Comparison of ENCODE assay signal across 8 cellular contexts in the genomic region with DNA sequence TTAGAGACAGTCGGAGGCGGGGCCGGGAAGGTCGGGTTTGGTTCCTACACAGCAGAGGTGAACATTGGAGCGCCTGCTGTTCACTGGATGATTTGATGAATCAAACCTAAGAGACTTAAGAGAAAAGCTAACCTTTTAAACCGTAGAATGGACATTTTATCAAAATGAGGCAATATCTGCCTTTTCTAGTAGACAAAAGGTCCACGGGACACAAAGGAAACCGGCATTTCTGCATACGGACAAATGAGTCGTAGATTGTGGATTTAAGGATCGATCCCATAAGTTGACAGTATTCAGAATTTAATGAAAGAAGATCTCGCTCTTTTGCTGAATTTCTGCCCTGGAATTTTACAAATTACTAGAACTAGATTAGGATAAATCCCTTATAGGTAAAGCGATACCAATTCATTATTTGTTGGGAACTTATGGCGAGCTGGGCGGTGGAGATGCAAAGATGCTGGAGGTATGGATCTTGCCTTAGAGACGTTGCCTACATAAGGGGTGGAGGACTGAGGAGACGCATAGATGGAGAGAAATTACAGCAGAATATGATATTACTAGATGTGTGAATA. TPM values are rescaled to one million over a fixed set of nuclear protein-coding genes. Genes with fewer than 3 reads are reported as not detected.
DNase-seq lines count a peak whose midpoint lies in the region; ATAC-seq, FAIRE-seq and TF ChIP-seq lines count a peak whose summit lies in the region.

No MANE protein-coding gene starts in this region.

- H3K9me3 Mint-ChIP-seq in CD4-positive, CD25-positive, alpha-beta regulatory T cell, result peaks cover 0 to 5% (median 0%) of the 10 kb centered on the region in 7 donors
- no peaks in the 10 kb centered on the region for H3K9me3 Mint-ChIP-seq in nephron

- DNase-seq in CD4-positive, CD25-positive, alpha-beta regulatory T cell, result no peak
- peak; percentile 27 for DNase-seq in NB4 (ENCODE audit: low read depth)
- DNase-seq in dorsolateral prefrontal cortex, result no peak
- DNase-seq in H54 (ENCODE audit: insufficient read length, low spot score), result no peak
- no peak for DNase-seq in 8988T
- no peak for DNase-seq in activated effector memory CD4-positive, alpha-beta T cell treated with Interleukin-2 at 50 U/mL for 16 hours
- no peak for DNase-seq in ureter (ENCODE audit: low spot score)

- no peak for ATAC-seq in CD4-positive, CD25-positive, alpha-beta regulatory T cell (ENCODE audit: low read depth in 2 of 2)

- peaks cover 23% of the 10 kb centered on the region for H3K36me3 Mint-ChIP-seq in CD4-positive, CD25-positive, alpha-beta regulatory T cell
- peaks cover 18% of the 10 kb centered on the region for H3K36me3 Mint-ChIP-seq in nephron (ENCODE audit: low read depth)

- peak overlapping the region; percentile 100 for H3K27ac Mint-ChIP-seq in CD4-positive, CD25-positive, alpha-beta regulatory T cell
- H3K27ac Mint-ChIP-seq in nephron, result peak overlapping the region; percentile 100

- H3K27ac ChIP-seq in CD4-positive, CD25-positive, alpha-beta regulatory T cell (ENCODE audit: insufficient read depth, low read length, poor library complexity, severe bottlenecking), result peak overlapping the region; percentile 97
- H3K27ac ChIP-seq in dorsolateral prefrontal cortex, result peak overlapping the region; percentile 80 to 100 (median 98)

- peak overlapping the region; percentile 99 for H3K4me3 ChIP-seq in CD4-positive, CD25-positive, alpha-beta regulatory T cell (ENCODE audit: low read depth, low read length)
- H3K4me3 ChIP-seq in NB4 (ENCODE audit: low read depth, low read length), result peak overlapping the region; percentile 87
- peak overlapping the region; percentile 59 to 100 (median 88) for H3K4me3 ChIP-seq in dorsolateral prefrontal cortex

- no peak for TF ChIP-seq CTCF in NB4 (IDR thresholded peaks at IDR 0.05; ENCODE audit: low read depth, low read length)
- TF ChIP-seq CTCF in dorsolateral prefrontal cortex (IDR thresholded peaks at IDR 0.05 in 54 of 56, conservative IDR thresholded peaks at IDR 0.05 in 2 of 56; ENCODE audit: low read depth in 1 of 56, partially characterized antibody in 56 of 56), result no peak
- no peak for TF ChIP-seq CTCF in nephron (IDR thresholded peaks at IDR 0.05; ENCODE audit: unreplicated experiment in 3 of 3)

- intact Hi-C loops in dorsolateral prefrontal cortex (cut with DNase I), result loop anchor here (10.0 kb wide), 2 partner anchors 100 to 110 kb away; no protein-coding TSS in a partner anchor

- H3K9me3 ChIP-seq in CD4-positive, CD25-positive, alpha-beta regulatory T cell (ENCODE audit: control insufficient read depth in 2 of 2, low read length in 2 of 2), result no peaks in the 10 kb centered on the region

- H3K27me3 ChIP-seq in CD4-positive, CD25-positive, alpha-beta regulatory T cell (ENCODE audit: control insufficient read depth, insufficient read depth, low read length), result no peaks in the 10 kb centered on the region
- H3K27me3 ChIP-seq in dorsolateral prefrontal cortex, result no peaks in the 10 kb centered on the region

- peaks cover 17 to 50% (median 35%) of the 10 kb centered on the region in 4 donors for H3K4me1 Mint-ChIP-seq in CD4-positive, CD25-positive, alpha-beta regulatory T cell
- H3K4me1 Mint-ChIP-seq in nephron, result peaks cover 41% of the 10 kb centered on the region

- TF ChIP-seq POLR2A in NB4 (IDR thresholded peaks at IDR 0.05; ENCODE audit: extremely low read depth, insufficient read length) (no peak), H54 (IDR thresholded peaks at IDR 0.05; ENCODE audit: low read depth, low read length) (no peak)

- peaks cover 16% of the 10 kb centered on the region for H3K36me3 ChIP-seq in CD4-positive, CD25-positive, alpha-beta regulatory T cell (ENCODE audit: control insufficient read depth, insufficient read depth, low read length)

- FAIRE-seq in H54 (lab: Jason Lieb, UNC), result no peak

- peaks cover 27% of the 10 kb centered on the region for H3K4me1 ChIP-seq in CD4-positive, CD25-positive, alpha-beta regulatory T cell (ENCODE audit: control insufficient read depth, insufficient read depth, low read length, poor library complexity, severe bottlenecking)

- peak overlapping the region; percentile 97 to 99 (median 98) for H3K4me3 Mint-ChIP-seq in CD4-positive, CD25-positive, alpha-beta regulatory T cell
- H3K4me3 Mint-ChIP-seq in nephron, result peak overlapping the region; percentile 98 to 99 (median 98)

- H3K27me3 Mint-ChIP-seq in CD4-positive, CD25-positive, alpha-beta regulatory T cell, result peaks cover 10% of the 10 kb centered on the region
- no peaks in the 10 kb centered on the region for H3K27me3 Mint-ChIP-seq in nephron (ENCODE audit: low read depth)

RNA-seq across cellular contexts. Expression of gene PAK1IP1, which starts 0.4 kb away (rescaled TPM):
- 6.0 TPM for total RNA-seq in CD4-positive, CD25-positive, alpha-beta regulatory T cell
- 10 to 100 TPM; 12.2 to 14.4 (median 13.9) TPM for polyA plus RNA-seq in CD4-positive, CD25-positive, alpha-beta regulatory T cell
- 10 to 100 TPM in 85 of 120 experiments, 1 to 10 TPM in 35; 7.8 to 17.5 (median 11.1) TPM for total RNA-seq in dorsolateral prefrontal cortex
- total RNA-seq in ureter, result 14.5 TPM

RNA-seq across cellular contexts. Expression of gene C6orf52, which starts 0.8 kb away (rescaled TPM):
- total RNA-seq in CD4-positive, CD25-positive, alpha-beta regulatory T cell, result not detected
- 1 to 10 TPM in 2 of 4 donors, under 1 TPM in 1, not detected in 1; 0.68 to 2.6 (median 2.3) TPM for polyA plus RNA-seq in CD4-positive, CD25-positive, alpha-beta regulatory T cell
- total RNA-seq in dorsolateral prefrontal cortex (1 to 10 TPM in 94 of 120 experiments, under 1 TPM in 4, not detected in 22; 0.75 to 5.4 (median 2.2) TPM), ureter (1.8 TPM)

RNA-seq across cellular contexts. Expression of gene TMEM14C, which starts 27.7 kb away (rescaled TPM):
- total RNA-seq in CD4-positive, CD25-positive, alpha-beta regulatory T cell, result 15.7 TPM
- polyA plus RNA-seq in CD4-positive, CD25-positive, alpha-beta regulatory T cell, result 100 to 1,000 TPM in 1 of 4 donors, 10 to 100 TPM in 3; 83.7 to 172 (median 89.2) TPM
- total RNA-seq in dorsolateral prefrontal cortex (10 to 100 TPM; 42.1 to 89.5 (median 60.4) TPM), ureter (85.5 TPM)

RNA-seq across cellular contexts. Expression of gene TMEM14B, which starts 52.4 kb away (rescaled TPM):
- total RNA-seq in CD4-positive, CD25-positive, alpha-beta regulatory T cell, result 48.8 TPM
- polyA plus RNA-seq in CD4-positive, CD25-positive, alpha-beta regulatory T cell, result 100 to 1,000 TPM; 177 to 219 (median 209) TPM
- total RNA-seq in dorsolateral prefrontal cortex, result 10 to 100 TPM; 49.1 to 90.5 (median 69.1) TPM
- total RNA-seq in ureter, result 83.3 TPM
